ENCODE assay signal across 14 cellular contexts in the genomic region with DNA sequence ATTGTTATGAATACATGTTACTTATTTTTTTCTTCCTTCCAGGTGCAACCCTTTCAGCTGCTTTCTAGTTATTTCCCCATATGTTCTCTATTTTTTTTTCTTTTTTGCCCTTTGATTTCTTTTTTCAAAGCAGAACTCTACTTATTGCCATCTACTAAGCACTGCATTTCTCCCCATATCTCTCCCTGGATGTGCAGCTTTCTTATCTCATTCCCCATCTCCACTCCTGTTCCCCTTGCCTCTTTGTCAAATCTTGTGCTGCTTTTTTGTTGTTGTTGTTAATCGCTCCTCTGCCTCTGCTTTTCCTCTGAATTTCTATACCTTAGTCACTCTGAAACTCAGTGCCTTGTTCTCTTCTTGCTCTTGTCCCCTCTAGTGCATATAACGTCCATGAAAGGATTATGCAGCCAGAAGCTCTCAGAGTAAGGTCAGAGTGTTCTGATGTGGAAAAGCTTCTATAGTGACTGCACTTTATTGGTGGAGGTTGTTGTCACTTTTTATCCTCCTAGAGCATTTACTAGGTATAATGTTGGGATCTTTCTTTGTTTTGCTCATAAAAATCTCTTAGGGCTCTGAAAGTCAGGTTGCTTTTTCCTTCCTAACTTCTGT.
"Had no signal": no experiment of that assay in that cellular context is flagged by ENCODE, and none has a peak within 500 bp of the region (broad histone marks: within the 10 kb centered on the region; RNA-seq: fewer than 3 reads in every experiment).

No MANE protein-coding gene starts in this region.

- H3K27ac Mint-ChIP-seq: activated T-helper 17 cell treated with anti-CD3 and anti-CD28 coated beads, Interleukin-2, amount 50 U/mL, for 72 hours; dendritic cell treated with granulocyte-macrophage colony-stimulating factor and Interleukin-4, amounts not matched to agents 40 ng/mL and 50 ng/mL, for 4 days; naive thymus-derived CD8-positive, alpha-beta T cell; stimulated activated naive CD8-positive, alpha-beta T cell treated with anti-CD3 and anti-CD28 coated beads, Interleukin-15, amount 100 ng/mL, for 72 hours had no signal

- H3K9me3 Mint-ChIP-seq: activated T-helper 17 cell treated with anti-CD3 and anti-CD28 coated beads, Interleukin-2, amount 50 U/mL, for 72 hours; dendritic cell treated with granulocyte-macrophage colony-stimulating factor and Interleukin-4, amounts not matched to agents 40 ng/mL and 50 ng/mL, for 4 days; naive thymus-derived CD8-positive, alpha-beta T cell; stimulated activated naive CD8-positive, alpha-beta T cell treated with anti-CD3 and anti-CD28 coated beads, Interleukin-15, amount 100 ng/mL, for 72 hours had no signal

- H3K27ac ChIP-seq: breast epithelium, gastroesophageal sphincter, prostate gland, right lobe of liver, thoracic aorta had no signal

- H3K27me3 ChIP-seq: breast epithelium, gastroesophageal sphincter, right lobe of liver had no signal

- H3K4me3 ChIP-seq: breast epithelium, gastroesophageal sphincter, mucosa of descending colon, prostate gland, right lobe of liver, thoracic aorta had no signal

- H3K4me1 ChIP-seq: breast epithelium, prostate gland, right lobe of liver had no signal

- DNase-seq: activated CD4-positive, alpha-beta T cell treated with anti-CD3 and anti-CD28 coated beads, Interleukin-2, amount 50 U/mL, for 48 hours; activated naive CD4-positive, alpha-beta T cell treated with Interleukin-2 at 50 U/mL for 16 hours; mucosa of descending colon; naive thymus-derived CD8-positive, alpha-beta T cell; occipital lobe; right lobe of liver; stimulated activated CD4-positive, alpha-beta T cell treated with anti-CD3 and anti-CD28 coated beads, Interleukin-1b, Interleukin-23, amount 100 ng/mL, for 48 hours; stimulated activated naive CD8-positive, alpha-beta T cell treated with anti-CD3 and anti-CD28 coated beads, Interleukin-15, amount 100 ng/mL, for 72 hours had no signal

- H3K36me3 ChIP-seq: breast epithelium, gastroesophageal sphincter, prostate gland, right lobe of liver, thoracic aorta had no signal

- H3K4me3 Mint-ChIP-seq: activated T-helper 17 cell treated with anti-CD3 and anti-CD28 coated beads, Interleukin-2, amount 50 U/mL, for 72 hours; dendritic cell treated with granulocyte-macrophage colony-stimulating factor and Interleukin-4, amounts not matched to agents 40 ng/mL and 50 ng/mL, for 4 days; naive thymus-derived CD8-positive, alpha-beta T cell; stimulated activated naive CD8-positive, alpha-beta T cell treated with anti-CD3 and anti-CD28 coated beads, Interleukin-15, amount 100 ng/mL, for 72 hours had no signal

- H3K36me3 Mint-ChIP-seq: naive thymus-derived CD8-positive, alpha-beta T cell had no signal

- H3K27me3 Mint-ChIP-seq: activated T-helper 17 cell treated with anti-CD3 and anti-CD28 coated beads, Interleukin-2, amount 50 U/mL, for 72 hours; naive thymus-derived CD8-positive, alpha-beta T cell; stimulated activated naive CD8-positive, alpha-beta T cell treated with anti-CD3 and anti-CD28 coated beads, Interleukin-15, amount 100 ng/mL, for 72 hours had no signal

- H3K9me3 ChIP-seq: breast epithelium, gastroesophageal sphincter, mucosa of descending colon, prostate gland, right lobe of liver, thoracic aorta had no signal

- H3K4me1 Mint-ChIP-seq: activated T-helper 17 cell treated with anti-CD3 and anti-CD28 coated beads, Interleukin-2, amount 50 U/mL, for 72 hours; naive thymus-derived CD8-positive, alpha-beta T cell; stimulated activated naive CD8-positive, alpha-beta T cell treated with anti-CD3 and anti-CD28 coated beads, Interleukin-15, amount 100 ng/mL, for 72 hours had no signal

- ATAC-seq: activated T-helper 17 cell treated with anti-CD3 and anti-CD28 coated beads, Interleukin-2, amount 50 U/mL, for 72 hours; mucosa of descending colon; naive thymus-derived CD8-positive, alpha-beta T cell; stimulated activated naive CD8-positive, alpha-beta T cell treated with anti-CD3 and anti-CD28 coated beads, Interleukin-15, amount 100 ng/mL, for 72 hours had no signal
